In the genomic region with DNA sequence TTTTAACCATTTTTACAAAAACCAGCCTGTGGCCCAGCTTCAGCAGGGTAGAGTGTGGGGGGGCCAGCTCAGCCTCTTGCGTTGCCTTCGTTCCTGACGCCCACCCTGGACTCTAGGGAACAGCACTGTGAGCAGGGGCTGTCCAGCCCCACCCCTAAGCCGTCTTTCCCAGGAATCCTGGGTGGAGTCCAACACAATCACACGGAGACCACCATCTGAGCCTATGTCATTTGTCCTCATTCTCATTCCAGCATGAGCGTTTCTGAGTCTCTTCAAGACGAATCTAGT, we compare ENCODE assay signal across 25 cellular contexts.
"Had no signal": no experiment of that assay in that cellular context is flagged by ENCODE, and none has a peak within 500 bp of the region (broad histone marks: within the 10 kb centered on the region; RNA-seq: fewer than 3 reads in every experiment).

No MANE protein-coding gene starts in this region.

- H3K27ac Mint-ChIP-seq: progenitor cell of endocrine pancreas; stimulated activated memory B cell treated with anti-CD40 and anti-IgM and Interleukin-4, amounts not matched to agents 10 μg/mL and 1 μg/mL and 100 μg/mL, for 72 hours had no signal

- H3K36me3 Mint-ChIP-seq: natural killer cell had no signal

- H3K27ac ChIP-seq: esophagus muscularis mucosa, foreskin keratinocyte, gastroesophageal sphincter, heart left ventricle, lower lobe of right lung, neutrophil, parathyroid adenoma, right atrium auricular region, transverse colon, upper lobe of right lung, vagina had no signal

- H3K36me3 ChIP-seq: right atrium auricular region, upper lobe of right lung, vagina had no signal

- H3K4me3 ChIP-seq: esophagus muscularis mucosa, gastroesophageal sphincter, heart left ventricle, lower lobe of right lung, right atrium auricular region, transverse colon, upper lobe of right lung, vagina had no signal

- H3K27me3 Mint-ChIP-seq: progenitor cell of endocrine pancreas; stimulated activated memory B cell treated with anti-CD40 and anti-IgM and Interleukin-4, amounts not matched to agents 10 μg/mL and 1 μg/mL and 100 μg/mL, for 72 hours had no signal

- H3K9me3 Mint-ChIP-seq: natural killer cell; neural crest cell; stimulated activated memory B cell treated with anti-CD40 and anti-IgM and Interleukin-4, amounts not matched to agents 10 μg/mL and 1 μg/mL and 100 μg/mL, for 72 hours had no signal

- H3K4me3 Mint-ChIP-seq: natural killer cell; neural crest cell; stimulated activated memory B cell treated with anti-CD40 and anti-IgM and Interleukin-4, amounts not matched to agents 10 μg/mL and 1 μg/mL and 100 μg/mL, for 72 hours had no signal

- H3K9me3 ChIP-seq: esophagus muscularis mucosa, gastroesophageal sphincter, heart left ventricle, lower lobe of right lung, neutrophil, right atrium auricular region, transverse colon, upper lobe of right lung, vagina had no signal

- DNase-seq: dermis blood vessel endothelial cell; effector memory CD4-positive, alpha-beta T cell; foreskin keratinocyte; heart left ventricle; hippocampal formation; kidney glomerular epithelial cell; left ventricle myocardium superior; lower lobe of right lung; natural killer cell; stimulated activated CD4-positive, alpha-beta T cell treated with anti-CD3 and anti-CD28 coated beads, Interleukin-2, amount 100 ng/mL, for 24 hours; stimulated activated CD4-positive, alpha-beta T cell treated with anti-CD3 and anti-CD28 coated beads, Interleukin-4, amount 100 ng/mL, for 24 hours; stimulated activated naive CD8-positive, alpha-beta T cell treated with anti-CD3 and anti-CD28 coated beads, Interleukin-15, Interleukin-2, amounts not matched to agents 100 U/mL and 50 U/mL, for 24 hours; substantia nigra; transverse colon had no signal

- H3K27me3 ChIP-seq: esophagus muscularis mucosa, foreskin keratinocyte, gastroesophageal sphincter, heart left ventricle, neutrophil, right atrium auricular region, transverse colon, upper lobe of right lung, vagina had no signal

- H3K4me1 ChIP-seq: foreskin keratinocyte, lower lobe of right lung, parathyroid adenoma, transverse colon, upper lobe of right lung had no signal

- H3K4me1 Mint-ChIP-seq: neural crest cell; stimulated activated memory B cell treated with anti-CD40 and anti-IgM and Interleukin-4, amounts not matched to agents 10 μg/mL and 1 μg/mL and 100 μg/mL, for 72 hours had no signal

- ATAC-seq: foreskin keratinocyte; gastroesophageal sphincter; heart left ventricle; left ventricle myocardium superior; natural killer cell; sciatic nerve; stimulated activated memory B cell treated with anti-CD40 and anti-IgM and Interleukin-4, amounts not matched to agents 10 μg/mL and 1 μg/mL and 100 μg/mL, for 72 hours; stimulated activated naive CD8-positive, alpha-beta T cell treated with anti-CD3 and anti-CD28 coated beads, Interleukin-15, Interleukin-2, amounts not matched to agents 100 U/mL and 50 U/mL, for 24 hours; upper lobe of right lung had no signal
